21 cellular contexts compared by ENCODE assay signal in genomic region chr13:45074721-45075120, GRCh38. TPM values are rescaled to one million over a fixed set of nuclear protein-coding genes. Genes with fewer than 3 reads are reported as not detected.
A peak's percentile ranks its signal among the peaks of the same experiment; 100 is the strongest.
DNase-seq lines count a peak whose midpoint lies in the region; ATAC-seq and TF ChIP-seq lines count a peak whose summit lies in the region.
"Had no signal": no experiment of that assay in that cellular context is flagged by ENCODE, and none has a peak within 500 bp of the region (broad histone marks: within the 10 kb centered on the region; RNA-seq: fewer than 3 reads in every experiment).

No MANE protein-coding gene starts in this region.

- POLR2A ChIA-PET in WTC11 (lab: Charles Lee) = no interaction called here

- WGBS in mesendoderm (ENCODE audit: extremely low coverage, insufficient coverage, low lambda C conversion rate) = no CpG with 5 or more reads among the region's 6 CpGs

- peaks cover 11% of the 10 kb centered on the region for H3K27me3 Mint-ChIP-seq in stimulated activated naive CD8-positive, alpha-beta T cell treated with anti-CD3 and anti-CD28 coated beads, Interleukin-15, Interleukin-2, amounts not matched to agents 100 ng/mL and 50 ng/mL, for 24 hours
- H3K27me3 Mint-ChIP-seq in stimulated activated naive CD8-positive, alpha-beta T cell treated with anti-CD3 and anti-CD28 coated beads, Interleukin-15, amount 100 ng/mL, for 72 hours = peaks cover 20% of the 10 kb centered on the region
- H3K27me3 Mint-ChIP-seq in WTC11 (ENCODE audit: low read depth) (no peaks in the 10 kb centered on the region), natural killer cell (ENCODE audit: low read depth in 2 of 2) (peaks cover 20 to 22% of the 10 kb centered on the region in 2 donors)

- H3K27ac Mint-ChIP-seq in stimulated activated naive CD8-positive, alpha-beta T cell treated with anti-CD3 and anti-CD28 coated beads, Interleukin-15, Interleukin-2, amounts not matched to agents 100 ng/mL and 50 ng/mL, for 24 hours = peak overlapping the region; percentile 9
- peak overlapping the region in 1 of 2 donors; percentile 17 for H3K27ac Mint-ChIP-seq in stimulated activated naive CD8-positive, alpha-beta T cell treated with anti-CD3 and anti-CD28 coated beads, Interleukin-15, amount 100 ng/mL, for 72 hours
- H3K27ac Mint-ChIP-seq in WTC11 (peak overlapping the region; percentile 12; the same call in 1 of the 2 replicates), natural killer cell (no peak overlapping the region)
- H3K27ac Mint-ChIP-seq: B cell; CD4-positive, CD25-positive, alpha-beta regulatory T cell; CD8-positive, alpha-beta T cell; HFFc6 had no signal

- H3K36me3 Mint-ChIP-seq in stimulated activated naive CD8-positive, alpha-beta T cell treated with anti-CD3 and anti-CD28 coated beads, Interleukin-15, Interleukin-2, amounts not matched to agents 100 ng/mL and 50 ng/mL, for 24 hours (ENCODE audit: low read depth) = no peaks in the 10 kb centered on the region
- no peaks in the 10 kb centered on the region for H3K36me3 Mint-ChIP-seq in WTC11
- no peaks in the 10 kb centered on the region for H3K36me3 Mint-ChIP-seq in natural killer cell
- H3K36me3 Mint-ChIP-seq: CD8-positive, alpha-beta T cell had no signal

- no peak overlapping the region for H2BK5ac ChIP-seq in mesendoderm (ENCODE audit: low read length)

- TF ChIP-seq CTCF in WTC11 (IDR thresholded peaks at IDR 0.05) (no peak), natural killer cell (IDR thresholded peaks at IDR 0.05) (no peak)

- no peak overlapping the region for H3K4me3 Mint-ChIP-seq in stimulated activated naive CD8-positive, alpha-beta T cell treated with anti-CD3 and anti-CD28 coated beads, Interleukin-15, Interleukin-2, amounts not matched to agents 100 ng/mL and 50 ng/mL, for 24 hours
- no peak overlapping the region for H3K4me3 Mint-ChIP-seq in stimulated activated naive CD8-positive, alpha-beta T cell treated with anti-CD3 and anti-CD28 coated beads, Interleukin-15, amount 100 ng/mL, for 72 hours
- H3K4me3 Mint-ChIP-seq in WTC11 (no peak overlapping the region), natural killer cell (no peak overlapping the region)
- H3K4me3 Mint-ChIP-seq: B cell; CD4-positive, CD25-positive, alpha-beta regulatory T cell; CD8-positive, alpha-beta T cell; HFFc6 had no signal

- intact Hi-C loops in natural killer cell (cut with micrococcal nuclease) = no loop called here

- no peak overlapping the region for H3K23ac ChIP-seq in mesendoderm (ENCODE audit: low read length)

- DNase-seq in stimulated activated naive CD8-positive, alpha-beta T cell treated with anti-CD3 and anti-CD28 coated beads, Interleukin-15, amount 100 ng/mL, for 72 hours = no peak
- DNase-seq in WTC11 (ENCODE audit: low spot score) (no peak), mesendoderm (peak; percentile 66), hypothalamus (lab: John Stamatoyannopoulos, UW) (no peak), natural killer cell (no peak)
- DNase-seq: Caco-2; CD4-positive, CD25-positive, alpha-beta regulatory T cell; CD8-positive, alpha-beta T cell; DMS153; DND-41; GDM1; HFFc6 had no signal

- no peaks in the 10 kb centered on the region for H3K4me1 Mint-ChIP-seq in stimulated activated naive CD8-positive, alpha-beta T cell treated with anti-CD3 and anti-CD28 coated beads, Interleukin-15, Interleukin-2, amounts not matched to agents 100 ng/mL and 50 ng/mL, for 24 hours (ENCODE audit: low read depth)
- H3K4me1 Mint-ChIP-seq in stimulated activated naive CD8-positive, alpha-beta T cell treated with anti-CD3 and anti-CD28 coated beads, Interleukin-15, amount 100 ng/mL, for 72 hours = no peaks in the 10 kb centered on the region
- H3K4me1 Mint-ChIP-seq in WTC11 = peaks cover 12% of the 10 kb centered on the region
- H3K4me1 Mint-ChIP-seq in natural killer cell = peaks cover 17 to 22% of the 10 kb centered on the region in 2 donors
- H3K4me1 Mint-ChIP-seq: B cell; CD4-positive, CD25-positive, alpha-beta regulatory T cell had no signal

- no peak overlapping the region for H3K4ac ChIP-seq in mesendoderm (ENCODE audit: low read depth, low read length)

- no peak overlapping the region for H2BK15ac ChIP-seq in mesendoderm (replicated peaks; ENCODE audit: low read depth)

- H3K9me3 Mint-ChIP-seq in stimulated activated naive CD8-positive, alpha-beta T cell treated with anti-CD3 and anti-CD28 coated beads, Interleukin-15, Interleukin-2, amounts not matched to agents 100 ng/mL and 50 ng/mL, for 24 hours = no peaks in the 10 kb centered on the region
- no peaks in the 10 kb centered on the region for H3K9me3 Mint-ChIP-seq in stimulated activated naive CD8-positive, alpha-beta T cell treated with anti-CD3 and anti-CD28 coated beads, Interleukin-15, amount 100 ng/mL, for 72 hours
- H3K9me3 Mint-ChIP-seq in WTC11 (no peaks in the 10 kb centered on the region), natural killer cell (no peaks in the 10 kb centered on the region)
- H3K9me3 Mint-ChIP-seq: CD8-positive, alpha-beta T cell; HFFc6 had no signal

- no peak overlapping the region for H3K4me3 ChIP-seq in mesendoderm (ENCODE audit: low read length)
- H3K4me3 ChIP-seq: BLaER1, GM12878, HAP-1 had no signal

- no peak overlapping the region for H3K18ac ChIP-seq in mesendoderm (ENCODE audit: low read length)

- H2AK5ac ChIP-seq in mesendoderm (ENCODE audit: low read length) = no peak overlapping the region

- H3K9ac ChIP-seq in mesendoderm (ENCODE audit: low read length) = no peak overlapping the region
- H3K9ac ChIP-seq: BLaER1 had no signal

- no peak overlapping the region for H2BK120ac ChIP-seq in mesendoderm (ENCODE audit: low read depth, low read length)

- H3K79me2 ChIP-seq in mesendoderm (ENCODE audit: control insufficient read depth, insufficient read depth, low read length) = no peaks in the 10 kb centered on the region

- H3K4me1 ChIP-seq in mesendoderm (ENCODE audit: control insufficient read depth, low read depth, low read length) = no peaks in the 10 kb centered on the region
- H3K4me1 ChIP-seq: BLaER1, HAP-1 had no signal

- H4K5ac ChIP-seq in mesendoderm (ENCODE audit: low read length) = no peak overlapping the region

- no peak overlapping the region for H3K4me2 ChIP-seq in mesendoderm (ENCODE audit: low read length)
- H3K4me2 ChIP-seq: BLaER1 had no signal

- H3K79me1 ChIP-seq in mesendoderm (ENCODE audit: low read length) = no peaks in the 10 kb centered on the region

- H3K27ac ChIP-seq in mesendoderm (ENCODE audit: low read depth, low read length) = no peak overlapping the region
- H3K27ac ChIP-seq: 22Rv1, BLaER1, C4-2B had no signal

- no peaks in the 10 kb centered on the region for H3K27me3 ChIP-seq in mesendoderm (ENCODE audit: insufficient read depth, low read length, poor library complexity)
- H3K27me3 ChIP-seq: BLaER1 had no signal

- H3K36me3 ChIP-seq in mesendoderm (ENCODE audit: control insufficient read depth, insufficient read depth, low read length) = no peaks in the 10 kb centered on the region
- H3K36me3 ChIP-seq: BLaER1, HAP-1 had no signal

- no peak for ATAC-seq in stimulated activated naive CD8-positive, alpha-beta T cell treated with anti-CD3 and anti-CD28 coated beads, Interleukin-15, amount 100 ng/mL, for 72 hours
- ATAC-seq in WTC11 (no peak; the same call in 1 of the 2 replicates), GM18858 (IDR thresholded peaks at IDR 0.05; ENCODE audit: unreplicated experiment) (no peak), SK-N-SH treated with all-trans-retinoic acid at 6 μM for 48 hours (no peak), natural killer cell (no peak)
- ATAC-seq: CD8-positive, alpha-beta T cell; GM12878 had no signal

- CTCF ChIA-PET in WTC11 (lab: Charles Lee) = interaction anchor here (0.6 kb wide), 1 partner anchor 194 kb away, joined by 3 read pairs; no protein-coding TSS in a partner anchor

- no peak overlapping the region for H4K8ac ChIP-seq in mesendoderm (ENCODE audit: low read depth, low read length)

- no peak overlapping the region for H3K56ac ChIP-seq in mesendoderm (ENCODE audit: low read length)

TF ChIP-seq in WTC11, 78 proteins besides CTCF, POLR2A, EP300 and RAD21:
- no peak for TF ChIP-seq JUN (CRISPR knock-in tag; IDR thresholded peaks at IDR 0.05)
- TF ChIP-seq ETV6 (CRISPR knock-in tag; IDR thresholded peaks at IDR 0.05) = no peak

TF ChIP-seq in SK-N-SH treated with all-trans-retinoic acid at 6 μM for 48 hours, 23 proteins besides CTCF, POLR2A, EP300 and RAD21 (continues in another document):
- TF ChIP-seq ZNF8 (CRISPR knock-in tag; IDR thresholded peaks at IDR 0.05) = no peak
- no peak for TF ChIP-seq PATZ1 (CRISPR knock-in tag; IDR thresholded peaks at IDR 0.05; ENCODE audit: borderline replicate concordance)
- no peak for TF ChIP-seq RARB (CRISPR knock-in tag; IDR thresholded peaks at IDR 0.05)
- no peak for TF ChIP-seq TOX (CRISPR knock-in tag; IDR thresholded peaks at IDR 0.05; ENCODE audit: borderline replicate concordance)

RNA-seq across cellular contexts. Expression of gene GTF2F2, which starts 45.6 kb away (rescaled TPM):
- 27.5 to 33.8 TPM (median 29.7 TPM) in 3 replicates for total RNA-seq in WTC11 (2021)
- polyA plus RNA-seq in mesendoderm (2013, experiment 1 of 2) = 49.0 TPM
- 48.8 TPM for polyA plus RNA-seq in mesendoderm (2013, experiment 2 of 2)
- total RNA-seq in natural killer cell = 10 to 100 TPM; 13.6 to 16.4 (median 15.7) TPM

Comparison
In these comparisons a context has a peak if more than half of its experiments do, and no peak if none do; other contexts are left out.
1. H3K27ac Mint-ChIP-seq: peak in stimulated activated naive CD8-positive, alpha-beta T cell treated with anti-CD3 and anti-CD28 coated beads, Interleukin-15, Interleukin-2, amounts not matched to agents 100 ng/mL and 50 ng/mL, for 24 hours (single experiment) and WTC11 (single experiment); none in natural killer cell (0 of 2).